ENCODE assay signal across 12 cellular contexts in the genomic region with DNA sequence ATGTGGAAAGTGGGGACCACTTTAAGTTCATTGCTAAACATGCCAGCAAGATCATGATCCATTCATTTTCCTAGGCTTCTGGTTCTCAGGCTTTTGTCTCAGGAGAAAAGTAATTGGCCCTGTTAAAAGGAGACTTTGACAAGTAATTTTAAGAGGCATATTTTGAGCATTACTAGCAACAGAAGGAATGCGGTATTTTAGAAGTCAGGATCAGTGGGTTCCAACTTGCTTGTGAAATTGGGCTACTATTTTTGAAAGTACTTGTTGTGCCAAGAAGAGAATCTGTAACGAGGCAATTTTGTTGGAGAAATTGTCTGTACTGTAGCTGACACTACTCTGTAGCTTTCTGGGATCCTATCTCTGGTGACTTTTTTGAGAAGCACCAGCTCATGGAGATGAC. TPM values are rescaled to one million over a fixed set of nuclear protein-coding genes. Genes with fewer than 3 reads are reported as not detected.
A peak's percentile ranks its signal among the peaks of the same experiment; 100 is the strongest.
DNase-seq lines count a peak whose midpoint lies in the region; ATAC-seq and TF ChIP-seq lines count a peak whose summit lies in the region.
"Had no signal": no experiment of that assay in that cellular context is flagged by ENCODE, and none has a peak within 500 bp of the region (broad histone marks: within the 10 kb centered on the region; RNA-seq: fewer than 3 reads in every experiment).

No MANE protein-coding gene starts in this region.

- no peak overlapping the region for H3K27ac ChIP-seq in AG04450 (ENCODE audit: low read depth, low read length)

- no peaks in the 10 kb centered on the region for H3K9me3 ChIP-seq in AG04450 (ENCODE audit: control insufficient read depth, insufficient read depth, low read length)

- POLR2A ChIA-PET in AG04450 (lab: Yijun Ruan, JAX): no interaction called here

- peaks cover 2% of the 10 kb centered on the region for H3K36me3 Mint-ChIP-seq in T-helper 2 cell treated with Interferon-gamma antibody and Interleukin-4, amounts not matched to agents 5 μg/mL and 100 μg/mL, for 36 hours (ENCODE audit: low read depth)

- TF ChIP-seq CTCF in AG04450 (IDR thresholded peaks at IDR 0.05; ENCODE audit: low read depth, low read length): no peak

- DNase-seq in AG04450 (ENCODE audit: low read depth, low spot score) (peak; percentile 47), RPMI7951 (ENCODE audit: low read depth) (peak; percentile 66), fibroblast of gingiva (ENCODE audit: low read depth) (peak; percentile 88), non-pigmented ciliary epithelial cell (ENCODE audit: low read depth) (peak; percentile 55)
- DNase-seq in T-helper 2 cell treated with Interferon-gamma antibody and Interleukin-4, amounts not matched to agents 5 μg/mL and 100 μg/mL, for 36 hours (ENCODE audit: low spot score): no peak
- no peak for DNase-seq in stimulated activated CD4-positive, alpha-beta T cell treated with anti-CD3 and anti-CD28 coated beads, Interleukin-2, amount 100 ng/mL, for 48 hours
- no peak for DNase-seq in stimulated activated naive CD8-positive, alpha-beta T cell treated with anti-CD3 and anti-CD28 coated beads, Interleukin-15, amount 100 ng/mL, for 72 hours
- DNase-seq: activated CD4-positive, alpha-beta T cell treated with anti-CD3 and anti-CD28 coated beads, Interleukin-2, amount 50 U/mL, for 4 hours; C1 segment of cervical spinal cord; SHP77 treated with DMSO at 0.1 percent for 48 hours had no signal

- H3K4me3 ChIP-seq in AG04450 (ENCODE audit: low read depth, low read length): no peak overlapping the region

- H3K27me3 Mint-ChIP-seq in T-helper 2 cell treated with Interferon-gamma antibody and Interleukin-4, amounts not matched to agents 5 μg/mL and 100 μg/mL, for 36 hours (ENCODE audit: low read depth): no peaks in the 10 kb centered on the region
- no peaks in the 10 kb centered on the region for H3K27me3 Mint-ChIP-seq in stimulated activated naive CD8-positive, alpha-beta T cell treated with anti-CD3 and anti-CD28 coated beads, Interleukin-15, amount 100 ng/mL, for 72 hours

- CTCF ChIA-PET in AG04450 (lab: Charles Lee): no interaction called here

- no peak overlapping the region for H3K4me3 Mint-ChIP-seq in T-helper 2 cell treated with Interferon-gamma antibody and Interleukin-4, amounts not matched to agents 5 μg/mL and 100 μg/mL, for 36 hours
- no peak overlapping the region for H3K4me3 Mint-ChIP-seq in stimulated activated naive CD8-positive, alpha-beta T cell treated with anti-CD3 and anti-CD28 coated beads, Interleukin-15, amount 100 ng/mL, for 72 hours
- H3K4me3 Mint-ChIP-seq: neural crest cell had no signal

- H3K9me3 Mint-ChIP-seq in T-helper 2 cell treated with Interferon-gamma antibody and Interleukin-4, amounts not matched to agents 5 μg/mL and 100 μg/mL, for 36 hours: no peaks in the 10 kb centered on the region
- H3K9me3 Mint-ChIP-seq in stimulated activated naive CD8-positive, alpha-beta T cell treated with anti-CD3 and anti-CD28 coated beads, Interleukin-15, amount 100 ng/mL, for 72 hours: no peaks in the 10 kb centered on the region
- H3K9me3 Mint-ChIP-seq: neural crest cell had no signal

- peaks cover 21% of the 10 kb centered on the region for H3K4me1 Mint-ChIP-seq in T-helper 2 cell treated with Interferon-gamma antibody and Interleukin-4, amounts not matched to agents 5 μg/mL and 100 μg/mL, for 36 hours (ENCODE audit: low read depth)
- peaks cover 33% of the 10 kb centered on the region for H3K4me1 Mint-ChIP-seq in stimulated activated naive CD8-positive, alpha-beta T cell treated with anti-CD3 and anti-CD28 coated beads, Interleukin-15, amount 100 ng/mL, for 72 hours

- H3K27ac Mint-ChIP-seq in T-helper 2 cell treated with Interferon-gamma antibody and Interleukin-4, amounts not matched to agents 5 μg/mL and 100 μg/mL, for 36 hours: no peak overlapping the region
- no peak overlapping the region for H3K27ac Mint-ChIP-seq in stimulated activated naive CD8-positive, alpha-beta T cell treated with anti-CD3 and anti-CD28 coated beads, Interleukin-15, amount 100 ng/mL, for 72 hours

- ATAC-seq in stimulated activated naive CD8-positive, alpha-beta T cell treated with anti-CD3 and anti-CD28 coated beads, Interleukin-15, amount 100 ng/mL, for 72 hours: no peak
- ATAC-seq in GM21619 (IDR thresholded peaks at IDR 0.05; ENCODE audit: unreplicated experiment): no peak

- no peaks in the 10 kb centered on the region for H3K27me3 ChIP-seq in AG04450 (ENCODE audit: control insufficient read depth, insufficient read depth, low read length)

RNA-seq across cellular contexts. Expression of a gene that starts 59.4 kb away (rescaled TPM):
- polyA plus RNA-seq in AG04450 (2011; rRNA removed): 5.4 and 6.2 TPM in 2 replicates
- polyA minus RNA-seq in AG04450 (2011; rRNA and poly(A)+ RNA removed): 4.9 and 7.2 TPM in 2 replicates
- total RNA-seq in RPMI7951 (2014; rRNA removed; shearing (Covaris generic)): 13.7 and 15.1 TPM in 2 replicates

Comparison
In these comparisons a context has a peak if more than half of its experiments do, and no peak if none do; other contexts are left out.
1. DNase-seq: peak in AG04450 (single experiment), RPMI7951 (single experiment), fibroblast of gingiva (single experiment) and non-pigmented ciliary epithelial cell (single experiment); none in T-helper 2 cell treated with Interferon-gamma antibody and Interleukin-4, amounts not matched to agents 5 μg/mL and 100 μg/mL, for 36 hours (single experiment), stimulated activated CD4-positive, alpha-beta T cell treated with anti-CD3 and anti-CD28 coated beads, Interleukin-2, amount 100 ng/mL, for 48 hours (0 of 2) and stimulated activated naive CD8-positive, alpha-beta T cell treated with anti-CD3 and anti-CD28 coated beads, Interleukin-15, amount 100 ng/mL, for 72 hours (0 of 2).